Comparison of ENCODE assay signal across 16 cellular contexts in genomic region chr11:78177216-78177615, GRCh38. TPM values are rescaled to one million over a fixed set of nuclear protein-coding genes. Genes with fewer than 3 reads are reported as not detected.
DNase-seq lines count a peak whose midpoint lies in the region; ATAC-seq, FAIRE-seq and TF ChIP-seq lines count a peak whose summit lies in the region.
"Had no signal": no experiment of that assay in that cellular context is flagged by ENCODE, and none has a peak within 500 bp of the region (broad histone marks: within the 10 kb centered on the region; RNA-seq: fewer than 3 reads in every experiment).

No MANE protein-coding gene starts in this region.

- peak; percentile 20; the same call in 2 of the 3 replicates for ATAC-seq in K562
- ATAC-seq in activated CD8-positive, alpha-beta memory T cell treated with anti-CD3 and anti-CD28 coated beads, Interleukin-2, amount 10 ng/mL, durations not matched to agents 7 days and 5 days: no peak
- ATAC-seq: GM23338 had no signal

- H3K4me2 ChIP-seq in K562 (ENCODE audit: insufficient read depth, low read length): no peak overlapping the region
- H3K4me2 ChIP-seq: GM23338 had no signal

- H3K9me3 Mint-ChIP-seq in activated CD8-positive, alpha-beta memory T cell treated with anti-CD3 and anti-CD28 coated beads, Interleukin-2, amount 10 ng/mL, durations not matched to agents 7 days and 5 days (ENCODE audit: low read depth): no peaks in the 10 kb centered on the region
- H3K9me3 Mint-ChIP-seq: GM23338 had no signal

- no peaks in the 10 kb centered on the region for H4K20me1 ChIP-seq in K562 (replicated peaks; ENCODE audit: control insufficient read depth, insufficient read depth, low read length)

- no peak for TF ChIP-seq POLR2A in K562 (conservative IDR thresholded peaks at IDR 0.05)

- H3K9me3 ChIP-seq in K562 (replicated peaks; ENCODE audit: control insufficient read depth, insufficient read depth, low read depth, low read length) (no peaks in the 10 kb centered on the region), small intestine (ENCODE audit: control insufficient read depth, low read depth) (no peaks in the 10 kb centered on the region)

- 65% methylated on average over 7 of the region's 7 CpGs for WGBS in K562 (ENCODE audit: insufficient coverage, low coverage, missing lambda C conversion rate)
- WGBS in small intestine, 3 donors: 94 to 97% (median 96%) methylated on average over 7 of the region's 7 CpGs

- DNase-seq in activated effector memory CD4-positive, alpha-beta T cell treated with anti-CD3 and anti-CD28 coated beads, Interleukin-2, amount 50 U/mL, for 16 hours: peak; percentile 50
- DNase-seq in activated effector memory CD4-positive, alpha-beta T cell treated with Interleukin-2 at 50 U/mL for 16 hours: no peak
- DNase-seq in NCI-H2171 (lab: John Stamatoyannopoulos, UW) (peak; percentile 44), K562 (ENCODE audit: extremely low read depth in 1 of 4, low spot score in 3 of 4) (no peak), small intestine (no peak), DMS114 treated with DMSO at 0.1 percent for 48 hours (lab: John Stamatoyannopoulos, UW; ENCODE audit: unreplicated experiment) (no peak)
- DNase-seq in activated CD8-positive, alpha-beta memory T cell treated with anti-CD3 and anti-CD28 coated beads, Interleukin-2, amount 10 ng/mL, durations not matched to agents 7 days and 5 days: no peak
- DNase-seq: DMS153, DMS79 treated with DMSO at 0.1 percent for 48 hours, EL, H7 had no signal

- no peaks in the 10 kb centered on the region for H3K9me1 ChIP-seq in K562 (ENCODE audit: control insufficient read depth, insufficient read depth, low read length)

- H3K9ac ChIP-seq in K562 (ENCODE audit: insufficient read depth in 1 of 2, low read depth in 2 of 2, low read length in 2 of 2): peak overlapping the region in 1 of 2 experiments; percentile 78; a peak in 1 of 4 replicates

- BruUV-seq in K562 (replicated peaks; lab: Mats Ljungman, UMichigan): no TSS peak

- H3K36me3 ChIP-seq in K562 (ENCODE audit: control insufficient read depth, insufficient read depth, low read length) (no peaks in the 10 kb centered on the region), small intestine (ENCODE audit: control insufficient read depth in 2 of 2, insufficient read depth in 2 of 2, low read length in 2 of 2) (peaks cover 0 to 2% of the 10 kb centered on the region in 2 donors)

- no peaks in the 10 kb centered on the region for H3K79me2 ChIP-seq in K562 (ENCODE audit: control insufficient read depth, insufficient read depth, low read length)

- intact Hi-C loops in K562 (cut with micrococcal nuclease): no loop called here

- FAIRE-seq in K562 (lab: Jason Lieb, UNC): no peak
- no peak for FAIRE-seq in small intestine (lab: Jason Lieb, UNC)
- FAIRE-seq: G401.6, GM12891 had no signal

- no peak overlapping the region for H2AFZ ChIP-seq in K562 (ENCODE audit: low read depth, low read length)
- H2AFZ ChIP-seq: GM23338 had no signal

- no peaks in the 10 kb centered on the region for H3K27me3 Mint-ChIP-seq in activated CD8-positive, alpha-beta memory T cell treated with anti-CD3 and anti-CD28 coated beads, Interleukin-2, amount 10 ng/mL, durations not matched to agents 7 days and 5 days

- H3K27ac ChIP-seq in K562 (ENCODE audit: extremely low read depth, low read depth, low read length) (no peak overlapping the region), small intestine (ENCODE audit: low read depth in 1 of 2, low read length in 1 of 2) (no peak overlapping the region)
- H3K27ac ChIP-seq: 22Rv1 had no signal

- H3K4me3 ChIP-seq in K562: no peak overlapping the region
- no peak overlapping the region for H3K4me3 ChIP-seq in small intestine (ENCODE audit: low read depth in 1 of 2, low read length in 2 of 2)
- H3K4me3 ChIP-seq: GM23338 had no signal

- no peak overlapping the region for H3K27ac Mint-ChIP-seq in activated CD8-positive, alpha-beta memory T cell treated with anti-CD3 and anti-CD28 coated beads, Interleukin-2, amount 10 ng/mL, durations not matched to agents 7 days and 5 days
- H3K27ac Mint-ChIP-seq: CD14-positive monocyte, GM23338 had no signal

- H3K4me1 Mint-ChIP-seq in activated CD8-positive, alpha-beta memory T cell treated with anti-CD3 and anti-CD28 coated beads, Interleukin-2, amount 10 ng/mL, durations not matched to agents 7 days and 5 days: no peaks in the 10 kb centered on the region

- CTCF ChIA-PET in K562 (lab: Yijun Ruan, JAX; ENCODE audit: low intra/inter-chr PET ratio): no interaction called here
- CTCF ChIA-PET in activated CD8-positive, alpha-beta memory T cell treated with anti-CD3 and anti-CD28 coated beads, Interleukin-2, amount 10 ng/mL, durations not matched to agents 7 days and 5 days (lab: Charles Lee): no interaction called here

- POLR2A ChIA-PET in K562 (lab: Yijun Ruan, JAX): no interaction called here

- peaks cover 17% of the 10 kb centered on the region for H3K36me3 Mint-ChIP-seq in activated CD8-positive, alpha-beta memory T cell treated with anti-CD3 and anti-CD28 coated beads, Interleukin-2, amount 10 ng/mL, durations not matched to agents 7 days and 5 days

- no peak for TF ChIP-seq EP300 in K562 (IDR thresholded peaks at IDR 0.05; ENCODE audit: low read length)

- H3K4me1 ChIP-seq in K562 (replicated peaks in 1 of 2; ENCODE audit: control insufficient read depth in 2 of 2, insufficient read depth in 2 of 2, low read length in 2 of 2) (peaks cover 5 to 15% of the 10 kb centered on the region in 2 experiments; a peak in 4 of 5 replicates), small intestine (ENCODE audit: control insufficient read depth in 2 of 2, insufficient read depth in 1 of 2, low read depth in 1 of 2, low read length in 1 of 2) (no peaks in the 10 kb centered on the region)

- H3K27me3 ChIP-seq in K562 (ENCODE audit: control insufficient read depth in 2 of 2, insufficient read depth in 2 of 2, low read length in 2 of 2): no peaks in the 10 kb centered on the region
- H3K27me3 ChIP-seq in small intestine (ENCODE audit: control insufficient read depth in 2 of 2, insufficient read depth in 2 of 2, low read length in 2 of 2): no peaks in the 10 kb centered on the region

- TF ChIP-seq RAD21 in K562 (CRISPR knock-in tag; conservative IDR thresholded peaks at IDR 0.05 in 1 of 2, IDR thresholded peaks at IDR 0.05 in 1 of 2): no peak

- in situ Hi-C loops in K562 (cut with MboI): no loop called here

- TF ChIP-seq CTCF in K562 (IDR thresholded peaks at IDR 0.05 in 2 of 3, conservative IDR thresholded peaks at IDR 0.05 in 1 of 3; ENCODE audit: insufficient read depth in 2 of 3, low read depth in 1 of 3, low read length in 3 of 3): no peak

- no peak overlapping the region for H3K4me3 Mint-ChIP-seq in activated CD8-positive, alpha-beta memory T cell treated with anti-CD3 and anti-CD28 coated beads, Interleukin-2, amount 10 ng/mL, durations not matched to agents 7 days and 5 days
- H3K4me3 Mint-ChIP-seq: CD14-positive monocyte, GM23338 had no signal

RNA-seq across cellular contexts. Expression of gene KCTD21, which starts 11.2 kb away (rescaled TPM):
- 3.6 and 6.5 TPM in 2 replicates for total RNA-seq in K562 (2011; cell fraction: chromatin; rRNA removed; ENCODE audit: low replicate concordance)
- 3.0 and 4.7 TPM in 2 replicates for total RNA-seq in K562 (2011; cell fraction: nucleolus; rRNA removed)
- 4.0 and 7.8 TPM in 2 replicates for total RNA-seq in K562 (2011; cell fraction: nucleoplasm; rRNA removed)
- total RNA-seq in K562 (2014; rRNA removed) (1.5 and 2.1 TPM in 2 replicates), K562 (2014; rRNA removed; fragmentation: Illumina TruSeq; extraction: Trizol) (1.7 and 1.9 TPM in 2 replicates), K562 (2015; rRNA removed; fragmentation: Illumina TruSeq; extraction: Trizol) (2.0 and 2.4 TPM in 2 replicates), K562 (2021) (2.2 and 2.4 TPM in 2 replicates)
- polyA plus RNA-seq in K562 (2011; rRNA removed) (4.2 and 5.4 TPM in 2 replicates), K562 (2014; fragmentation: Illumina TruSeq; extraction: Trizol) (3.3 and 4.3 TPM in 2 replicates), K562 (2014; fragmentation: Nextera tagmentation; extraction: Ambion mirVana) (under 1 TPM; 0.34 to 0.80 TPM), K562 (2014; rRNA removed) (1.7 and 1.8 TPM in 2 replicates), small intestine (1 to 10 TPM; 4.1 to 6.5 (median 6.5) TPM)
- 5.2 and 5.6 TPM in 2 replicates for polyA plus RNA-seq in K562 (2011; cell fraction: cytosol; rRNA removed)
- 1.3 and 2.4 TPM in 2 replicates for polyA plus RNA-seq in K562 (2011; cell fraction: nucleus; rRNA removed)
- polyA plus RNA-seq in K562 (2012): 4.1 and 5.4 TPM in 2 replicates
- 4.0 and 5.1 TPM in 2 replicates for polyA minus RNA-seq in K562 (2011; rRNA and poly(A)+ RNA removed)
- 2.1 and 3.5 TPM in 2 replicates for polyA minus RNA-seq in K562 (2011; cell fraction: cytosol; rRNA and poly(A)+ RNA removed)
- 1.5 and 2.0 TPM in 2 replicates for polyA minus RNA-seq in K562 (2011; cell fraction: nucleus; rRNA and poly(A)+ RNA removed)
- total RNA-seq in activated CD8-positive, alpha-beta memory T cell treated with anti-CD3 and anti-CD28 coated beads, Interleukin-2, amount 10 ng/mL, durations not matched to agents 7 days and 5 days: 1 to 10 TPM; 6.4 to 7.3 TPM

RNA-seq across cellular contexts. Expression of gene USP35, which starts 11.5 kb away (rescaled TPM):
- 11.2 and 24.7 TPM in 2 replicates for total RNA-seq in K562 (2011; cell fraction: chromatin; rRNA removed; ENCODE audit: low replicate concordance)
- total RNA-seq in K562 (2011; cell fraction: nucleolus; rRNA removed): 14.8 and 15.9 TPM in 2 replicates
- total RNA-seq in K562 (2011; cell fraction: nucleoplasm; rRNA removed): 11.8 and 13.5 TPM in 2 replicates
- total RNA-seq in K562 (2014; rRNA removed): 3.3 and 4.8 TPM in 2 replicates
- total RNA-seq in K562 (2014; rRNA removed; fragmentation: Illumina TruSeq; extraction: Trizol): 1.6 and 2.1 TPM in 2 replicates
- 2.4 and 3.3 TPM in 2 replicates for total RNA-seq in K562 (2015; rRNA removed; fragmentation: Illumina TruSeq; extraction: Trizol)
- 3.8 and 4.1 TPM in 2 replicates for total RNA-seq in K562 (2021)
- polyA plus RNA-seq in K562 (2011; rRNA removed): 3.9 and 4.4 TPM in 2 replicates
- 3.2 and 3.9 TPM in 2 replicates for polyA plus RNA-seq in K562 (2011; cell fraction: cytosol; rRNA removed)
- polyA plus RNA-seq in K562 (2011; cell fraction: nucleus; rRNA removed): 23.4 and 38.4 TPM in 2 replicates
- 3.9 and 6.0 TPM in 2 replicates for polyA plus RNA-seq in K562 (2012)
- 3.0 and 3.6 TPM in 2 replicates for polyA plus RNA-seq in K562 (2014; fragmentation: Illumina TruSeq; extraction: Trizol)
- polyA plus RNA-seq in K562 (2014; fragmentation: Nextera tagmentation; extraction: Ambion mirVana): under 1 TPM; 0.01 to 0.07 TPM
- 3.6 and 4.0 TPM in 2 replicates for polyA plus RNA-seq in K562 (2014; rRNA removed)
- polyA minus RNA-seq in K562 (2011; rRNA and poly(A)+ RNA removed): 1.7 and 1.8 TPM in 2 replicates
- 1.1 and 3.0 TPM in 2 replicates for polyA minus RNA-seq in K562 (2011; cell fraction: cytosol; rRNA and poly(A)+ RNA removed)
- polyA minus RNA-seq in K562 (2011; cell fraction: nucleus; rRNA and poly(A)+ RNA removed): 6.1 and 7.2 TPM in 2 replicates
- polyA plus RNA-seq in small intestine: 1 to 10 TPM; 1.9 to 7.8 (median 5.1) TPM
- 10 to 100 TPM in 1 of 2 experiments, 1 to 10 TPM in 1; 8.5 to 10.6 TPM for total RNA-seq in activated CD8-positive, alpha-beta memory T cell treated with anti-CD3 and anti-CD28 coated beads, Interleukin-2, amount 10 ng/mL, durations not matched to agents 7 days and 5 days

RNA-seq across cellular contexts. Expression of gene ALG8, which starts 37.8 kb away (rescaled TPM):
- total RNA-seq in K562 (2011; cell fraction: chromatin; rRNA removed; ENCODE audit: low replicate concordance): 165 and 287 TPM in 2 replicates
- 180 and 196 TPM in 2 replicates for total RNA-seq in K562 (2011; cell fraction: nucleolus; rRNA removed)
- total RNA-seq in K562 (2011; cell fraction: nucleoplasm; rRNA removed): 233 and 248 TPM in 2 replicates
- total RNA-seq in K562 (2014; rRNA removed) (59.3 and 59.6 TPM in 2 replicates), K562 (2014; rRNA removed; fragmentation: Illumina TruSeq; extraction: Trizol) (112 and 120 TPM in 2 replicates), K562 (2015; rRNA removed; fragmentation: Illumina TruSeq; extraction: Trizol) (92.9 and 97.8 TPM in 2 replicates), K562 (2021) (76.8 and 83.7 TPM in 2 replicates)
- polyA plus RNA-seq in K562 (2011; rRNA removed) (119 and 159 TPM in 2 replicates), K562 (2014; fragmentation: Illumina TruSeq; extraction: Trizol) (105 and 106 TPM in 2 replicates), K562 (2014; fragmentation: Nextera tagmentation; extraction: Ambion mirVana) (100 to 1,000 TPM; 176 to 189 TPM), K562 (2014; rRNA removed) (68.8 and 91.8 TPM in 2 replicates), small intestine (10 to 100 TPM in 2 of 3 donors, 1 to 10 TPM in 1; 10.0 to 26.2 (median 13.0) TPM)
- polyA plus RNA-seq in K562 (2011; cell fraction: cytosol; rRNA removed): 61.4 and 110 TPM in 2 replicates
- 70.2 and 80.7 TPM in 2 replicates for polyA plus RNA-seq in K562 (2011; cell fraction: nucleus; rRNA removed)
- polyA plus RNA-seq in K562 (2012): 63.2 and 74.2 TPM in 2 replicates
- polyA minus RNA-seq in K562 (2011; rRNA and poly(A)+ RNA removed): 157 and 185 TPM in 2 replicates
- 34.0 and 66.0 TPM in 2 replicates for polyA minus RNA-seq in K562 (2011; cell fraction: cytosol; rRNA and poly(A)+ RNA removed)
- polyA minus RNA-seq in K562 (2011; cell fraction: nucleus; rRNA and poly(A)+ RNA removed): 44.8 and 66.9 TPM in 2 replicates
- total RNA-seq in activated CD8-positive, alpha-beta memory T cell treated with anti-CD3 and anti-CD28 coated beads, Interleukin-2, amount 10 ng/mL, durations not matched to agents 7 days and 5 days: 10 to 100 TPM; 47.3 to 51.6 TPM

Comparison
In these comparisons a context has a peak if more than half of its experiments do, and no peak if none do; other contexts are left out.
1. DNase-seq: peak in activated effector memory CD4-positive, alpha-beta T cell treated with anti-CD3 and anti-CD28 coated beads, Interleukin-2, amount 50 U/mL, for 16 hours (single experiment) and NCI-H2171 (single experiment); none in activated effector memory CD4-positive, alpha-beta T cell treated with Interleukin-2 at 50 U/mL for 16 hours (single experiment), K562 (0 of 4), small intestine (single experiment), DMS114 treated with DMSO at 0.1 percent for 48 hours (single experiment) and activated CD8-positive, alpha-beta memory T cell treated with anti-CD3 and anti-CD28 coated beads, Interleukin-2, amount 10 ng/mL, durations not matched to agents 7 days and 5 days (single experiment).